In genomic region chr9:96574455-96574854, GRCh38 we compare ENCODE assay signal across 20 cellular contexts.
"Had no signal": no experiment of that assay in that cellular context is flagged by ENCODE, and none has a peak within 500 bp of the region (broad histone marks: within the 10 kb centered on the region; RNA-seq: fewer than 3 reads in every experiment).

No MANE protein-coding gene starts in this region.

- H3K4me1 Mint-ChIP-seq: activated CD4-positive, alpha-beta T cell treated with anti-CD3 and anti-CD28 coated beads, Interleukin-2, amount 10 ng/mL, durations not matched to agents 7 days and 5 days; activated naive CD8-positive, alpha-beta T cell treated with anti-CD3 and anti-CD28 coated beads, Interleukin-2, amount 10 ng/mL, durations not matched to agents 7 days and 5 days; memory B cell; T-cell had no signal

- H3K4me3 Mint-ChIP-seq: activated CD4-positive, alpha-beta T cell treated with anti-CD3 and anti-CD28 coated beads, Interleukin-2, amount 10 ng/mL, durations not matched to agents 7 days and 5 days; activated naive CD8-positive, alpha-beta T cell treated with anti-CD3 and anti-CD28 coated beads, Interleukin-2, amount 10 ng/mL, durations not matched to agents 7 days and 5 days; activated T-cell treated with anti-CD3 and anti-CD28 coated beads, Interleukin-2, amount 50 U/mL, for 72 hours; dendritic cell treated with granulocyte-macrophage colony-stimulating factor and Interleukin-4, amounts not matched to agents 40 ng/mL and 50 ng/mL, for 4 days; memory B cell; natural killer cell treated with Interleukin-12 subunit alpha and Interleukin-12 subunit beta and Interleukin-15 and Interleukin-18, amount 100 ng/mL, for 72 hours; stimulated activated naive CD8-positive, alpha-beta T cell treated with anti-CD3 and anti-CD28 coated beads, Interleukin-15, Interleukin-2, amounts not matched to agents 100 ng/mL and 50 ng/mL, for 24 hours; T-cell had no signal

- H3K27me3 ChIP-seq: gastrocnemius medialis had no signal

- H3K36me3 ChIP-seq: gastrocnemius medialis, heart right ventricle, prostate gland, thoracic aorta had no signal

- H3K27ac Mint-ChIP-seq: activated CD4-positive, alpha-beta T cell treated with anti-CD3 and anti-CD28 coated beads, Interleukin-2, amount 10 ng/mL, durations not matched to agents 7 days and 5 days; activated naive CD8-positive, alpha-beta T cell treated with anti-CD3 and anti-CD28 coated beads, Interleukin-2, amount 10 ng/mL, durations not matched to agents 7 days and 5 days; activated T-cell treated with anti-CD3 and anti-CD28 coated beads, Interleukin-2, amount 50 U/mL, for 72 hours; dendritic cell treated with granulocyte-macrophage colony-stimulating factor and Interleukin-4, amounts not matched to agents 40 ng/mL and 50 ng/mL, for 4 days; memory B cell; natural killer cell treated with Interleukin-12 subunit alpha and Interleukin-12 subunit beta and Interleukin-15 and Interleukin-18, amount 100 ng/mL, for 72 hours; stimulated activated naive CD8-positive, alpha-beta T cell treated with anti-CD3 and anti-CD28 coated beads, Interleukin-15, Interleukin-2, amounts not matched to agents 100 ng/mL and 50 ng/mL, for 24 hours; T-cell had no signal

- H3K9me3 Mint-ChIP-seq: activated CD4-positive, alpha-beta T cell treated with anti-CD3 and anti-CD28 coated beads, Interleukin-2, amount 10 ng/mL, durations not matched to agents 7 days and 5 days; activated naive CD8-positive, alpha-beta T cell treated with anti-CD3 and anti-CD28 coated beads, Interleukin-2, amount 10 ng/mL, durations not matched to agents 7 days and 5 days; activated T-cell treated with anti-CD3 and anti-CD28 coated beads, Interleukin-2, amount 50 U/mL, for 72 hours; dendritic cell treated with granulocyte-macrophage colony-stimulating factor and Interleukin-4, amounts not matched to agents 40 ng/mL and 50 ng/mL, for 4 days; memory B cell; natural killer cell treated with Interleukin-12 subunit alpha and Interleukin-12 subunit beta and Interleukin-15 and Interleukin-18, amount 100 ng/mL, for 72 hours; stimulated activated naive CD8-positive, alpha-beta T cell treated with anti-CD3 and anti-CD28 coated beads, Interleukin-15, Interleukin-2, amounts not matched to agents 100 ng/mL and 50 ng/mL, for 24 hours; T-cell had no signal

- H3K36me3 Mint-ChIP-seq: activated naive CD8-positive, alpha-beta T cell treated with anti-CD3 and anti-CD28 coated beads, Interleukin-2, amount 10 ng/mL, durations not matched to agents 7 days and 5 days; memory B cell; natural killer cell treated with Interleukin-12 subunit alpha and Interleukin-12 subunit beta and Interleukin-15 and Interleukin-18, amount 100 ng/mL, for 72 hours; T-cell had no signal

- H3K27ac ChIP-seq: gastrocnemius medialis, heart right ventricle, prostate gland, thoracic aorta had no signal

- DNase-seq: activated CD4-positive, alpha-beta T cell treated with anti-CD3 and anti-CD28 coated beads, Interleukin-2, amount 10 ng/mL, durations not matched to agents 7 days and 5 days; activated CD8-positive, alpha-beta memory T cell treated with anti-CD3 and anti-CD28 coated beads, Interleukin-2, amount 50 U/mL, for 48 hours; activated naive CD8-positive, alpha-beta T cell treated with anti-CD3 and anti-CD28 coated beads, Interleukin-2, amount 10 ng/mL, durations not matched to agents 7 days and 5 days; activated T-cell treated with anti-CD3 and anti-CD28 coated beads, Interleukin-2, amount 50 U/mL, for 72 hours; aorta; effector memory CD4-positive, alpha-beta T cell; gastrocnemius medialis; heart right ventricle; left colon; nucleus accumbens; right cardiac atrium; small intestine; T-cell; T-helper 9 cell had no signal

- H3K9me3 ChIP-seq: gastrocnemius medialis, heart right ventricle, prostate gland, thoracic aorta had no signal

- H3K4me1 ChIP-seq: gastrocnemius medialis, prostate gland had no signal

- H3K4me3 ChIP-seq: gastrocnemius medialis, heart right ventricle, prostate gland, thoracic aorta had no signal
